In genomic region chr18:51767293-51767692, GRCh38 we compare ENCODE assay signal across 13 cellular contexts.
DNase-seq lines count a peak whose midpoint lies in the region; ATAC-seq and TF ChIP-seq lines count a peak whose summit lies in the region.
"Had no signal": no experiment of that assay in that cellular context is flagged by ENCODE, and none has a peak within 500 bp of the region (broad histone marks: within the 10 kb centered on the region; RNA-seq: fewer than 3 reads in every experiment).

No MANE protein-coding gene starts in this region.

- POLR2A ChIA-PET in OCI-LY7 (lab: Charles Lee) = no interaction called here

- no peaks in the 10 kb centered on the region for H3K9me3 ChIP-seq in OCI-LY7 (ENCODE audit: low read length)
- no peaks in the 10 kb centered on the region for H3K9me3 ChIP-seq in BE2C
- H3K9me3 ChIP-seq: breast epithelium had no signal

- TF ChIP-seq CTCF in OCI-LY7 (conservative IDR thresholded peaks at IDR 0.05; ENCODE audit: low read length) (no peak), BE2C (IDR thresholded peaks at IDR 0.05; ENCODE audit: low read depth, low read length) (no peak)

- no TSS peak for BruUV-seq in OCI-LY7 (replicated peaks; lab: Mats Ljungman, UMichigan)

- H3K79me2 ChIP-seq in OCI-LY7 (ENCODE audit: insufficient read depth, low read depth, low read length) = no peaks in the 10 kb centered on the region

- ATAC-seq in GM18511 (IDR thresholded peaks at IDR 0.05; ENCODE audit: unreplicated experiment) = peak; percentile 72
- ATAC-seq in GM21367 (IDR thresholded peaks at IDR 0.05; ENCODE audit: unreplicated experiment) = peak; percentile 94
- ATAC-seq in HG02938 (IDR thresholded peaks at IDR 0.05; ENCODE audit: unreplicated experiment) = peak; percentile 55
- ATAC-seq: activated naive CD4-positive, alpha-beta T cell treated with anti-CD3 and anti-CD28 coated beads, Interleukin-2, amount 50 U/mL, for 72 hours; left ventricle myocardium superior had no signal

- no peaks in the 10 kb centered on the region for H3K9me2 ChIP-seq in OCI-LY7 (ENCODE audit: insufficient read depth, low read length)

- H3K27me3 ChIP-seq in BE2C = no peaks in the 10 kb centered on the region
- H3K27me3 ChIP-seq: breast epithelium had no signal

- no peak overlapping the region for H3K27ac ChIP-seq in OCI-LY7 (ENCODE audit: low read depth, low read length, poor library complexity, severe bottlenecking)
- H3K27ac ChIP-seq: breast epithelium had no signal

- intact Hi-C loops in OCI-LY7 (cut with micrococcal nuclease; ENCODE audit: unreplicated experiment) = no loop called here

- H3K4me1 ChIP-seq in OCI-LY7 (ENCODE audit: insufficient read depth, low read length, poor library complexity, severe bottlenecking) = no peaks in the 10 kb centered on the region
- H3K4me1 ChIP-seq in BE2C = no peaks in the 10 kb centered on the region
- H3K4me1 ChIP-seq: breast epithelium had no signal

- CTCF ChIA-PET in OCI-LY7 (lab: Charles Lee; ENCODE audit: unreplicated experiment) = no interaction called here

- DNase-seq in OCI-LY7 (ENCODE audit: low spot score) (peak; percentile 5), NCI-H2107 (lab: John Stamatoyannopoulos, UW) (no peak), NCI-H2227 (lab: John Stamatoyannopoulos, UW; ENCODE audit: unreplicated experiment) (no peak), DMS153 (lab: John Stamatoyannopoulos, UW) (no peak), BE2C (no peak)
- DNase-seq: left ventricle myocardium superior, NCI-H187 treated with DMSO at 0.1 percent for 48 hours, NCI-H69 had no signal

- H3K4me2 ChIP-seq in OCI-LY7 (ENCODE audit: low read length) = no peak overlapping the region

- H3K4me3 ChIP-seq in OCI-LY7 (ENCODE audit: low read depth, low read length, poor library complexity, severe bottlenecking) (no peak overlapping the region), BE2C (ENCODE audit: low read depth, low read length) (no peak overlapping the region)
- H3K4me3 ChIP-seq: breast epithelium had no signal

- H2AFZ ChIP-seq in OCI-LY7 (ENCODE audit: low read length) = no peak overlapping the region

- H3K36me3 ChIP-seq in OCI-LY7 (ENCODE audit: insufficient read depth, low read length) = no peaks in the 10 kb centered on the region
- no peaks in the 10 kb centered on the region for H3K36me3 ChIP-seq in BE2C
- H3K36me3 ChIP-seq: breast epithelium had no signal

- no peaks in the 10 kb centered on the region for H4K20me1 ChIP-seq in OCI-LY7 (ENCODE audit: insufficient read depth, low read length)
